Comparison of ENCODE assay signal across 1 cellular context in the genomic region with DNA sequence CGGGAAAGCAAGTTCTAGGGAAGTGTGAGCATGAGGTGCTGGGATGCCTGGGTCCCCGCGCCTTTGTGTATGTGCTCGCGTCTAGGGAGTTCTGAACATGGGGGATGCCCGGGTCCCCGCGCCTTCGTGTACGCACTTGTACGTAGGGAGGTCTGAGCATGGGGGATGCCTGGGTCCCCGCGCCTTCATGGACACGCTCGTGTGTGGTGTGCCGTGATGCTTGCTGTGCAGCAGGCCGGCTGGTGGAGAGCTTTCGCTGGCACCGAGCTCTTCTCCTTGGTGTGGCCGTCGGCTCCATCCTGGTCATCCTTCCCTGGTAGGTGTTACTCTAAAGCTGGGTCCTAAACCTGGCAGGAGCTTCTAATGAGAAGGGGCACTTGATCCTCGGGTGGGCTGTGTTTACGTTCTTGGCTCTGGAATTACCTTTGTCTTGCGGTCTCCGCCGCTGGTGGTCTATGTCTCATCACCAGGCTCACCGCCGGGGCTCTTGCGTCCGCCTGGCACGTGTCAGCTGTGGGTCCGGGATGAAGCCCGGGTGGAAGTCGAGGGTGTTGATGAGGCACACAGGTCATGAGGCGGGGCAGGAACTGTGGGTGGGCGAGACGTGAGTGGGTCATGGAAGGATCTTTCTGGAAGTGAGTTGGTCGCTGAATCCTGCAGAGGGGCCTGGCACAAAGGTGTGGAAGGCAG.
TF ChIP-seq lines count a peak whose summit lies in the region.

No MANE protein-coding gene starts in this region.

TF ChIP-seq in K562, 482 proteins besides CTCF, POLR2A, EP300 and RAD21:
- TF ChIP-seq MAX (CRISPR knock-in tag; IDR thresholded peaks at IDR 0.05) = peak; percentile 53
- no peak for TF ChIP-seq HNRNPK (IDR thresholded peaks at IDR 0.05; ENCODE audit: low read depth, low read length, poor library complexity, severe bottlenecking)
- peak; percentile 50; the same call in 1 of the 2 replicates for TF ChIP-seq POLR2G (IDR thresholded peaks at IDR 0.05; ENCODE audit: low read depth, low read length)
- no peak for TF ChIP-seq EWSR1 (IDR thresholded peaks at IDR 0.05; ENCODE audit: borderline replicate concordance, low read depth, partially characterized antibody)
- TF ChIP-seq, protein P1, sequence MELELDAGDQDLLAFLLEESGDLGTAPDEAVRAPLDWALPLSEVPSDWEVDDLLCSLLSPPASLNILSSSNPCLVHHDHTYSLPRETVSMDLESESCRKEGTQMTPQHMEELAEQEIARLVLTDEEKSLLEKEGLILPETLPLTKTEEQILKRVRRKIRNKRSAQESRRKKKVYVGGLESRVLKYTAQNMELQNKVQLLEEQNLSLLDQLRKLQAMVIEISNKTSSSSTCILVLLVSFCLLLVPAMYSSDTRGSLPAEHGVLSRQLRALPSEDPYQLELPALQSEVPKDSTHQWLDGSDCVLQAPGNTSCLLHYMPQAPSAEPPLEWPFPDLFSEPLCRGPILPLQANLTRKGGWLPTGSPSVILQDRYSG (tag; conservative IDR thresholded peaks at IDR 0.05; ENCODE audit: low read depth) = no peak
- no peak for TF ChIP-seq L3MBTL2 (IDR thresholded peaks at IDR 0.05)
- no peak for TF ChIP-seq RCOR1 (IDR thresholded peaks at IDR 0.05; ENCODE audit: borderline replicate concordance in 1 of 2, low read depth in 2 of 2, low read length in 2 of 2)
- no peak for TF ChIP-seq ID3 (CRISPR knock-in tag; IDR thresholded peaks at IDR 0.05)
- no peak for TF ChIP-seq ID3 (tag; IDR thresholded peaks at IDR 0.05)
